Comparison of ENCODE assay signal across 10 cellular contexts in genomic region chr17:78602246-78602645, GRCh38. TPM values are rescaled to one million over a fixed set of nuclear protein-coding genes. Genes with fewer than 3 reads are reported as not detected.
"Had no signal": no experiment of that assay in that cellular context is flagged by ENCODE, and none has a peak within 500 bp of the region (broad histone marks: within the 10 kb centered on the region; RNA-seq: fewer than 3 reads in every experiment).

No MANE protein-coding gene starts in this region.

- H3K27ac Mint-ChIP-seq: GM23338 had no signal

- FAIRE-seq: H1, H54, K562 had no signal

- H2AFZ ChIP-seq: GM23338 had no signal

- DNase-seq: H9, HCEC 1CT, IMR-90, KG1 had no signal

- H3K4me3 Mint-ChIP-seq: GM23338, H9 had no signal

- H3K27ac ChIP-seq: HL-60 had no signal

- H3K4me3 ChIP-seq: GM23338, K562 had no signal

- H3K4me2 ChIP-seq: GM23338 had no signal

- H3K9me3 Mint-ChIP-seq: GM23338, H9 had no signal

- ATAC-seq: GM23338, K562 had no signal

RNA-seq across cellular contexts. Expression of gene DNAH17, which starts 25.1 kb away (rescaled TPM):
- total RNA-seq: HT1080, IMR-90 had no signal
- polyA plus RNA-seq: IMR-90 had no signal
